Comparison of ENCODE assay signal across 9 cellular contexts in the genomic region with DNA sequence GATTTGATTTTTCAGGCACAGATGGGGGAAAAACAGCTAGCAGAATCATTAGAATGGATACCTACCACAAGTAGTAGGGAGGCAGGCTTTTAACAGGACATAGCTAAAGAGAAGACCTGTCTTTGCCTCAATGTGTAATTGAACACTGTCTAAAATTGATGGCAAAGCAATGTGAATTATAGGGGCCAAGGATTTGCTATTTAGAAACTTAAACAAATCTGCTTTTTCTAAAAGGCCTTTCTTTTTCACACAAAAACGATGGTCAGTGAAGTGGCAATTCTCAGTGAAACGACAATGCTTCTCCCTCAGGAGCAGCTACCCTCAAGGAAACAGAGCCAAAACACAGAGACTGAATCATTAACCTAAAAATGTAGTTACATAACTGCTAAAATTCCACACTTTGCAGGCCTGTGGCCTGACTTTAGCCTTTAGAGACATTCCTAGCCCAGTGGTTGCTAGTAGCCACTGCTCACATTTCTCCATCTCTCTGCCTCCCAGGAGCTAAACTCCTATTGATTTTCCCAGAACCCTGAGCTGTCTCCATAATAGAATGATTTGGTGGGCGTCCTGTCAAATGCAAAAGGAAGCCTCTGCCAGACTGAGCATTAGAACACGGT.
DNase-seq lines count a peak whose midpoint lies in the region; FAIRE-seq and TF ChIP-seq lines count a peak whose summit lies in the region.
"Had no signal": no experiment of that assay in that cellular context is flagged by ENCODE, and none has a peak within 500 bp of the region (broad histone marks: within the 10 kb centered on the region; RNA-seq: fewer than 3 reads in every experiment).

No MANE protein-coding gene starts in this region.

- H2AFZ ChIP-seq in mammary epithelial cell (ENCODE audit: low read depth, low read length), result peak overlapping the region; percentile 62
- H2AFZ ChIP-seq in smooth muscle cell (ENCODE audit: low read depth), result no peak overlapping the region
- H2AFZ ChIP-seq in OCI-LY7 (ENCODE audit: low read length), result no peak overlapping the region

- no peaks in the 10 kb centered on the region for H3K27me3 ChIP-seq in H7 (ENCODE audit: control insufficient read depth, insufficient read depth, low read length)
- no peaks in the 10 kb centered on the region for H3K27me3 ChIP-seq in mammary epithelial cell (ENCODE audit: insufficient read depth, low read length)
- no peaks in the 10 kb centered on the region for H3K27me3 ChIP-seq in smooth muscle cell (ENCODE audit: low read depth)

- intact Hi-C loops in mammary epithelial cell (cut with micrococcal nuclease) (no loop called here), OCI-LY7 (cut with micrococcal nuclease; ENCODE audit: unreplicated experiment) (no loop called here)

- POLR2A ChIA-PET in OCI-LY7 (lab: Charles Lee), result interaction anchor here (1.0 kb wide), 1 partner anchor 11 kb away, joined by 3 read pairs; no protein-coding TSS in a partner anchor

- CTCF ChIA-PET in mammary epithelial cell (lab: Charles Lee; ENCODE audit: low non-redundant PET), result no interaction called here
- CTCF ChIA-PET in OCI-LY7 (lab: Charles Lee; ENCODE audit: unreplicated experiment), result no interaction called here

- no peak overlapping the region for H3K4me3 ChIP-seq in H7 (ENCODE audit: insufficient read depth, low read depth, low read length)
- no peak overlapping the region for H3K4me3 ChIP-seq in mammary epithelial cell (replicated peaks in 1 of 3; ENCODE audit: insufficient read depth in 1 of 3, low read depth in 2 of 3, low read length in 3 of 3)
- no peak overlapping the region for H3K4me3 ChIP-seq in smooth muscle cell
- no peak overlapping the region for H3K4me3 ChIP-seq in OCI-LY7 (ENCODE audit: low read depth, low read length, poor library complexity, severe bottlenecking)

- H3K9me3 ChIP-seq in mammary epithelial cell (replicated peaks; ENCODE audit: insufficient read depth, low read length) (no peaks in the 10 kb centered on the region), smooth muscle cell (replicated peaks; ENCODE audit: low read depth) (no peaks in the 10 kb centered on the region), OCI-LY7 (ENCODE audit: low read length) (no peaks in the 10 kb centered on the region)

- FAIRE-seq in GM12892 (lab: Jason Lieb, UNC), result no peak

- in situ Hi-C loops in mammary epithelial cell (cut with MboI; ENCODE audit: low sequenced_read_pairs in 2 of 2), result no loop called here

- H3K4me2 ChIP-seq in mammary epithelial cell (ENCODE audit: insufficient read depth, low read depth, low read length) (peak overlapping the region; percentile 58), smooth muscle cell (peak overlapping the region; percentile 73), OCI-LY7 (ENCODE audit: low read length) (no peak overlapping the region)

- H3K9ac ChIP-seq in mammary epithelial cell (ENCODE audit: insufficient read depth, low read length), result no peak overlapping the region
- peak overlapping the region; percentile 45 for H3K9ac ChIP-seq in smooth muscle cell (ENCODE audit: low read depth)

- H3K79me2 ChIP-seq in mammary epithelial cell (ENCODE audit: insufficient read depth, low read length) (no peaks in the 10 kb centered on the region), smooth muscle cell (ENCODE audit: low read depth) (no peaks in the 10 kb centered on the region), OCI-LY7 (ENCODE audit: insufficient read depth, low read depth, low read length) (no peaks in the 10 kb centered on the region)

- WGBS in mammary epithelial cell (ENCODE audit: low coverage, missing lambda C conversion rate), result 2% methylated on average over 4 of the region's 4 CpGs
- 39% methylated on average over 4 of the region's 4 CpGs for WGBS in smooth muscle cell (ENCODE audit: low lambda C conversion rate)

- no peak for TF ChIP-seq POLR2A in GM12892 (IDR thresholded peaks at IDR 0.05; ENCODE audit: low read depth, low read length)

- H3K27ac ChIP-seq in mammary epithelial cell (ENCODE audit: insufficient read depth, low read depth, low read length), result peak overlapping the region; percentile 56
- peak overlapping the region; percentile 83 for H3K27ac ChIP-seq in smooth muscle cell (ENCODE audit: low read depth)
- H3K27ac ChIP-seq in OCI-LY7 (ENCODE audit: low read depth, low read length, poor library complexity, severe bottlenecking), result no peak overlapping the region

- H3K36me3 ChIP-seq in H7 (replicated peaks; ENCODE audit: control insufficient read depth, insufficient read depth, low read length) (no peaks in the 10 kb centered on the region), mammary epithelial cell (ENCODE audit: insufficient read depth, low read length) (no peaks in the 10 kb centered on the region), smooth muscle cell (ENCODE audit: low read depth) (no peaks in the 10 kb centered on the region), OCI-LY7 (ENCODE audit: insufficient read depth, low read length) (no peaks in the 10 kb centered on the region)

- no peaks in the 10 kb centered on the region for H4K20me1 ChIP-seq in mammary epithelial cell (ENCODE audit: insufficient read depth, low read length)
- H4K20me1 ChIP-seq in smooth muscle cell (ENCODE audit: low read depth), result no peaks in the 10 kb centered on the region
- no peaks in the 10 kb centered on the region for H4K20me1 ChIP-seq in OCI-LY7 (ENCODE audit: insufficient read depth, low read length)

- H3F3A ChIP-seq in smooth muscle cell (ENCODE audit: low read depth), result peaks cover 7% of the 10 kb centered on the region

- peaks cover 28% of the 10 kb centered on the region for H3K4me1 ChIP-seq in mammary epithelial cell (ENCODE audit: insufficient read depth, low read length)
- peaks cover 23% of the 10 kb centered on the region for H3K4me1 ChIP-seq in smooth muscle cell (ENCODE audit: low read depth)
- H3K4me1 ChIP-seq in OCI-LY7 (ENCODE audit: insufficient read depth, low read length, poor library complexity, severe bottlenecking), result no peaks in the 10 kb centered on the region

- no peaks in the 10 kb centered on the region for H3K9me2 ChIP-seq in OCI-LY7 (ENCODE audit: insufficient read depth, low read length)

- TF ChIP-seq CTCF in mammary epithelial cell (conservative IDR thresholded peaks at IDR 0.05 in 1 of 2, IDR thresholded peaks at IDR 0.05 in 1 of 2; ENCODE audit: extremely low read depth in 1 of 2, insufficient read depth in 1 of 2, low read depth in 1 of 2, low read length in 2 of 2) (no peak), smooth muscle cell (IDR thresholded peaks at IDR 0.05; ENCODE audit: borderline replicate concordance, insufficient read depth, poor library complexity, severe bottlenecking) (no peak), OCI-LY7 (conservative IDR thresholded peaks at IDR 0.05; ENCODE audit: low read length) (no peak)

- BruUV-seq in mammary epithelial cell (replicated peaks; lab: Mats Ljungman, UMichigan), result no TSS peak
- no TSS peak for BruUV-seq in OCI-LY7 (replicated peaks; lab: Mats Ljungman, UMichigan)

- dilution Hi-C loops in mammary epithelial cell (cut with HindIII; ENCODE audit: low sequenced_read_pairs), result no loop called here

- DNase-seq in H7 (peak; percentile 23), mammary epithelial cell (peak; percentile 65), kidney tubule cell (ENCODE audit: low spot score) (peak; percentile 87), smooth muscle cell (lab: John Stamatoyannopoulos, UW; ENCODE audit: unreplicated experiment) (no peak), OCI-LY7 (ENCODE audit: low spot score) (no peak), NCI-H1694 (lab: John Stamatoyannopoulos, UW) (no peak), DMS53 (lab: John Stamatoyannopoulos, UW) (no peak), GM12892 (ENCODE audit: insufficient read length) (no peak)
- DNase-seq: T1000 had no signal

Comparison
In these comparisons a context has a peak if more than half of its experiments do, and no peak if none do; other contexts are left out.
1. DNase-seq: peak in H7 (single experiment), mammary epithelial cell (single experiment) and kidney tubule cell (single experiment); none in smooth muscle cell (single experiment), OCI-LY7 (single experiment), NCI-H1694 (single experiment), DMS53 (single experiment) and GM12892 (single experiment).